In genomic region chr19:41910240-41910991, GRCh38 we compare ENCODE assay signal across 1 cellular context.
A peak's percentile ranks its signal among the peaks of the same experiment; 100 is the strongest.
TF ChIP-seq lines count a peak whose summit lies in the region.

No MANE protein-coding gene starts in this region.

TF ChIP-seq in HepG2, 621 proteins besides CTCF, POLR2A, EP300 and RAD21:
- no peak for TF ChIP-seq ZNF367 (CRISPR knock-in tag; IDR thresholded peaks at IDR 0.05; ENCODE audit: borderline replicate concordance)
- TF ChIP-seq KDM2A (CRISPR knock-in tag; IDR thresholded peaks at IDR 0.05; ENCODE audit: borderline replicate concordance, low read depth) = 0 out of 2 replicates have a peak, but pooled peaks have one; percentile 4
TF ChIP-seq in HepG2: peak in this region for 1.
